ENCODE assay signal across 2 cellular contexts in the genomic region with DNA sequence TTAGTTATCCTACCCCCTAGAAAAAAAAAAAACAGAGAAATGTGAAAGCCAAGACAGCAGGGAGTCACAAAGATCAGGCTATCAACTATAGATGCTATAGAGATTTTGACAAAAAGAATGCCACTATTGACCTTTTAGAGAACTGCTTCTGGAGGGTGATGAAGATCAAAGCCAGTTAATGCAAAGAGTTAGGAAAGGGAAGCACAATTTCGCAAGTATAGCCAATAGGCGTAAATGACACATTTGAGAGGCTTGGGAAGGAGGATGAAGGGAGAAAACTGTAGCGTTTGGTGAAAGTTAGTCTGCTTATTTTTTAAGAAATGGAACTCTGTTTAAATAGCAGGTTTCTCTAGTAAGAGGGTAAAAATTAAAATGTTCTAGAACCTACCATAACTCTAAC.
TF ChIP-seq lines count a peak whose summit lies in the region.

No MANE protein-coding gene starts in this region.

TF ChIP-seq in SK-N-SH, 30 proteins besides CTCF, POLR2A, EP300 and RAD21 (continued from another document):
- TF ChIP-seq, protein P1, sequence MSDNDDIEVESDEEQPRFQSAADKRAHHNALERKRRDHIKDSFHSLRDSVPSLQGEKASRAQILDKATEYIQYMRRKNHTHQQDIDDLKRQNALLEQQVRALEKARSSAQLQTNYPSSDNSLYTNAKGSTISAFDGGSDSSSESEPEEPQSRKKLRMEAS (IDR thresholded peaks at IDR 0.05; ENCODE audit: low read depth) = no peak
- TF ChIP-seq, protein P2, sequence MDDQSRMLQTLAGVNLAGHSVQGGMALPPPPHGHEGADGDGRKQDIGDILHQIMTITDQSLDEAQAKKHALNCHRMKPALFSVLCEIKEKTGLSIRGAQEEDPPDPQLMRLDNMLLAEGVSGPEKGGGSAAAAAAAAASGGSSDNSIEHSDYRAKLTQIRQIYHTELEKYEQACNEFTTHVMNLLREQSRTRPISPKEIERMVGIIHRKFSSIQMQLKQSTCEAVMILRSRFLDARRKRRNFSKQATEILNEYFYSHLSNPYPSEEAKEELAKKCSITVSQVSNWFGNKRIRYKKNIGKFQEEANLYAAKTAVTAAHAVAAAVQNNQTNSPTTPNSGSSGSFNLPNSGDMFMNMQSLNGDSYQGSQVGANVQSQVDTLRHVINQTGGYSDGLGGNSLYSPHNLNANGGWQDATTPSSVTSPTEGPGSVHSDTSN (IDR thresholded peaks at IDR 0.05) = no peak
- TF ChIP-seq RCOR1 (IDR thresholded peaks at IDR 0.05; ENCODE audit: low read length) = no peak
- TF ChIP-seq, protein P3, sequence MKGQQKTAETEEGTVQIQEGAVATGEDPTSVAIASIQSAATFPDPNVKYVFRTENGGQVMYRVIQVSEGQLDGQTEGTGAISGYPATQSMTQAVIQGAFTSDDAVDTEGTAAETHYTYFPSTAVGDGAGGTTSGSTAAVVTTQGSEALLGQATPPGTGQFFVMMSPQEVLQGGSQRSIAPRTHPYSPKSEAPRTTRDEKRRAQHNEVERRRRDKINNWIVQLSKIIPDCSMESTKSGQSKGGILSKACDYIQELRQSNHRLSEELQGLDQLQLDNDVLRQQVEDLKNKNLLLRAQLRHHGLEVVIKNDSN (IDR thresholded peaks at IDR 0.05; ENCODE audit: borderline replicate concordance, low read depth) = no peak
- TF ChIP-seq POLR2AphosphoS5 (IDR thresholded peaks at IDR 0.05; ENCODE audit: low read depth, low read length) = no peak
- no peak for TF ChIP-seq TAF1 (IDR thresholded peaks at IDR 0.05; ENCODE audit: borderline replicate concordance, low read depth, low read length)
- TF ChIP-seq MXI1 (IDR thresholded peaks at IDR 0.05; ENCODE audit: low read depth, low read length) = no peak

TF ChIP-seq in SK-N-SH treated with all-trans-retinoic acid at 6 μM for 48 hours, 23 proteins besides CTCF, POLR2A, EP300 and RAD21 (continued from another document):
- TF ChIP-seq OSR1 (CRISPR knock-in tag; IDR thresholded peaks at IDR 0.05) (no peak), TOX (CRISPR knock-in tag; IDR thresholded peaks at IDR 0.05; ENCODE audit: borderline replicate concordance) (no peak), PPARA (CRISPR knock-in tag; IDR thresholded peaks at IDR 0.05; ENCODE audit: borderline replicate concordance) (no peak), BACH2 (CRISPR knock-in tag; IDR thresholded peaks at IDR 0.05; ENCODE audit: borderline replicate concordance) (no peak)
- TF ChIP-seq, protein P4, sequence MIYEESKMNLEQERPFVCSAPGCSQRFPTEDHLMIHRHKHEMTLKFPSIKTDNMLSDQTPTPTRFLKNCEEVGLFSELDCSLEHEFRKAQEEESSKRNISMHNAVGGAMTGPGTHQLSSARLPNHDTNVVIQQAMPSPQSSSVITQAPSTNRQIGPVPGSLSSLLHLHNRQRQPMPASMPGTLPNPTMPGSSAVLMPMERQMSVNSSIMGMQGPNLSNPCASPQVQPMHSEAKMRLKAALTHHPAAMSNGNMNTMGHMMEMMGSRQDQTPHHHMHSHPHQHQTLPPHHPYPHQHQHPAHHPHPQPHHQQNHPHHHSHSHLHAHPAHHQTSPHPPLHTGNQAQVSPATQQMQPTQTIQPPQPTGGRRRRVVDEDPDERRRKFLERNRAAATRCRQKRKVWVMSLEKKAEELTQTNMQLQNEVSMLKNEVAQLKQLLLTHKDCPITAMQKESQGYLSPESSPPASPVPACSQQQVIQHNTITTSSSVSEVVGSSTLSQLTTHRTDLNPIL (CRISPR knock-in tag; IDR thresholded peaks at IDR 0.05; ENCODE audit: low read depth) = no peak
- TF ChIP-seq, protein P5, sequence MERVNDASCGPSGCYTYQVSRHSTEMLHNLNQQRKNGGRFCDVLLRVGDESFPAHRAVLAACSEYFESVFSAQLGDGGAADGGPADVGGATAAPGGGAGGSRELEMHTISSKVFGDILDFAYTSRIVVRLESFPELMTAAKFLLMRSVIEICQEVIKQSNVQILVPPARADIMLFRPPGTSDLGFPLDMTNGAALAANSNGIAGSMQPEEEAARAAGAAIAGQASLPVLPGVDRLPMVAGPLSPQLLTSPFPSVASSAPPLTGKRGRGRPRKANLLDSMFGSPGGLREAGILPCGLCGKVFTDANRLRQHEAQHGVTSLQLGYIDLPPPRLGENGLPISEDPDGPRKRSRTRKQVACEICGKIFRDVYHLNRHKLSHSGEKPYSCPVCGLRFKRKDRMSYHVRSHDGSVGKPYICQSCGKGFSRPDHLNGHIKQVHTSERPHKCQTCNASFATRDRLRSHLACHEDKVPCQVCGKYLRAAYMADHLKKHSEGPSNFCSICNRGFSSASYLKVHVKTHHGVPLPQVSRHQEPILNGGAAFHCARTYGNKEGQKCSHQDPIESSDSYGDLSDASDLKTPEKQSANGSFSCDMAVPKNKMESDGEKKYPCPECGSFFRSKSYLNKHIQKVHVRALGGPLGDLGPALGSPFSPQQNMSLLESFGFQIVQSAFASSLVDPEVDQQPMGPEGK (CRISPR knock-in tag; IDR thresholded peaks at IDR 0.05; ENCODE audit: borderline replicate concordance) = no peak
